Comparison of ENCODE assay signal across 8 cellular contexts in genomic region chr9:117414220-117414905, GRCh38. TPM values are rescaled to one million over a fixed set of nuclear protein-coding genes. Genes with fewer than 3 reads are reported as not detected.
DNase-seq lines count a peak whose midpoint lies in the region; ATAC-seq and TF ChIP-seq lines count a peak whose summit lies in the region.

No MANE protein-coding gene starts in this region.

- no peaks in the 10 kb centered on the region; a peak in 1 of 5 replicates for H3K9me3 Mint-ChIP-seq in H9

- no peaks in the 10 kb centered on the region for H3K4me1 ChIP-seq in A673 (ENCODE audit: insufficient read depth, low read length, poor library complexity, severe bottlenecking)
- 0 out of 2 replicates have a peak, but pooled peaks cover 2% of the 10 kb centered on the region for H3K4me1 ChIP-seq in H9 (ENCODE audit: insufficient read depth, low read length)
- H3K4me1 ChIP-seq in breast epithelium: no peaks in the 10 kb centered on the region
- H3K4me1 ChIP-seq in tibial artery: peaks cover 0 to 40% (median 34%) of the 10 kb centered on the region in 4 donors
- H3K4me1 ChIP-seq in Karpas-422 (ENCODE audit: low read length): peaks cover 24% of the 10 kb centered on the region

- H3K18ac ChIP-seq in H9 (ENCODE audit: insufficient read length, low read depth, low read length): no peak overlapping the region

- no peak overlapping the region for H2BK20ac ChIP-seq in H9 (ENCODE audit: low read depth, low read length, poor library complexity, severe bottlenecking)

- H3K9me3 ChIP-seq in A673 (ENCODE audit: low read depth, low read length, poor library complexity, severe bottlenecking) (no peaks in the 10 kb centered on the region), H9 (ENCODE audit: control insufficient read depth, low read depth, low read length) (no peaks in the 10 kb centered on the region), breast epithelium (no peaks in the 10 kb centered on the region), tibial artery (no peaks in the 10 kb centered on the region), Karpas-422 (ENCODE audit: low read length) (no peaks in the 10 kb centered on the region)

- no peak overlapping the region for H2BK5ac ChIP-seq in H9 (ENCODE audit: insufficient read length, low read length)

- no peaks in the 10 kb centered on the region for H3K9me2 ChIP-seq in Karpas-422 (replicated peaks; ENCODE audit: insufficient read depth, low read length)

- H2AFZ ChIP-seq in H9 (ENCODE audit: low read length) (no peak overlapping the region), Karpas-422 (ENCODE audit: low read length) (no peak overlapping the region)

- ATAC-seq in left lobe of liver (peak; percentile 80), GM19467 (IDR thresholded peaks at IDR 0.05; ENCODE audit: unreplicated experiment) (no peak)

- TF ChIP-seq CTCF in A673 (conservative IDR thresholded peaks at IDR 0.05; ENCODE audit: low read depth, low read length) (0 out of 2 replicates have a peak, but pooled peaks have one; percentile 11), H9 (conservative IDR thresholded peaks at IDR 0.05) (no peak), breast epithelium (IDR thresholded peaks at IDR 0.05) (no peak), tibial artery (IDR thresholded peaks at IDR 0.05) (no peak)

- H4K91ac ChIP-seq in H9 (ENCODE audit: insufficient read length, low read depth, low read length): no peak overlapping the region

- H4K20me1 ChIP-seq in H9 (ENCODE audit: control insufficient read depth, insufficient read depth, insufficient read length): no peaks in the 10 kb centered on the region
- no peaks in the 10 kb centered on the region for H4K20me1 ChIP-seq in Karpas-422 (ENCODE audit: insufficient read depth, low read depth, low read length)

- peak overlapping the region in 1 of 2 experiments; percentile 91; a peak in 4 of 5 replicates for H3K4me3 Mint-ChIP-seq in H9

- no peak for TF ChIP-seq POLR2A in breast epithelium (IDR thresholded peaks at IDR 0.05)

- H3K14ac ChIP-seq in H9 (ENCODE audit: insufficient read depth, low read length): no peak overlapping the region; the same call in 1 of the 2 replicates

- H3K79me2 ChIP-seq in H9 (ENCODE audit: insufficient read depth, low read length): no peaks in the 10 kb centered on the region
- no peaks in the 10 kb centered on the region for H3K79me2 ChIP-seq in Karpas-422 (ENCODE audit: low read length)

- peaks cover 0 to 4% (median 0%) of the 10 kb centered on the region in 3 experiments; a peak in 2 of 7 replicates for H3K36me3 Mint-ChIP-seq in H9 (ENCODE audit: insufficient read depth in 1 of 3, low read depth in 3 of 3)

- POLR2A ChIA-PET in A673 (lab: Charles Lee; ENCODE audit: low non-redundant PET): no interaction called here

- H3K27me3 ChIP-seq in A673 (replicated peaks; ENCODE audit: insufficient read depth, low read depth, low read length, poor library complexity) (peaks cover 86% of the 10 kb centered on the region), H9 (ENCODE audit: insufficient read depth, low read length) (peaks cover 46% of the 10 kb centered on the region), breast epithelium (peaks cover 0 to 19% of the 10 kb centered on the region in 2 donors), tibial artery (peaks cover 0 to 34% of the 10 kb centered on the region in 2 donors), Karpas-422 (ENCODE audit: low read length) (no peaks in the 10 kb centered on the region)

- WGBS in H9 (ENCODE audit: extremely low coverage, insufficient read length, low lambda C conversion rate): no CpG with 5 or more reads among the region's 77 CpGs

- peaks cover 35% of the 10 kb centered on the region for H3K27me3 Mint-ChIP-seq in H9 (ENCODE audit: low read depth)

- peak overlapping the region; percentile 31 for H3K4me3 ChIP-seq in A673 (ENCODE audit: low read depth, low read length, poor library complexity, severe bottlenecking)
- H3K4me3 ChIP-seq in breast epithelium: peak overlapping the region; percentile 44 to 71 (median 54)
- peak overlapping the region; percentile 54 to 58 for H3K4me3 ChIP-seq in tibial artery
- H3K4me3 ChIP-seq in Karpas-422 (ENCODE audit: low read length): no peak overlapping the region; the same call in 1 of the 2 replicates

- no peak overlapping the region for H3T11ph ChIP-seq in H9 (ENCODE audit: low read length)

- H3K23me2 ChIP-seq in H9 (ENCODE audit: insufficient read length, low read depth, low read length, poor library complexity, severe bottlenecking): peaks cover 21% of the 10 kb centered on the region

- no peaks in the 10 kb centered on the region for H3K36me3 ChIP-seq in A673 (ENCODE audit: insufficient read depth, low read length, poor library complexity, severe bottlenecking)
- H3K36me3 ChIP-seq in breast epithelium: no peaks in the 10 kb centered on the region
- H3K36me3 ChIP-seq in tibial artery: no peaks in the 10 kb centered on the region
- no peaks in the 10 kb centered on the region for H3K36me3 ChIP-seq in Karpas-422 (ENCODE audit: insufficient read depth, low read length)

- H2BK15ac ChIP-seq in H9 (ENCODE audit: low read depth, low read length): no peak overlapping the region

- H3K9ac ChIP-seq in H9 (ENCODE audit: extremely low read depth, insufficient read length, low read length) (no peak overlapping the region), Karpas-422 (ENCODE audit: low read length) (no peak overlapping the region)

- H2BK120ac ChIP-seq in H9 (ENCODE audit: low read depth, low read length, poor library complexity, severe bottlenecking): no peak overlapping the region

- no peak overlapping the region for H2AK5ac ChIP-seq in H9 (ENCODE audit: insufficient read length, low read length)

- H3K56ac ChIP-seq in H9 (ENCODE audit: insufficient read length, low read depth, low read length): no peak overlapping the region

- BruUV-seq in A673 (replicated peaks; lab: Mats Ljungman, UMichigan): no TSS peak

- H4K5ac ChIP-seq in H9 (ENCODE audit: insufficient read length, low read depth, low read length): no peak overlapping the region

- CTCF ChIA-PET in A673 (lab: Charles Lee): no interaction called here

- no peak overlapping the region for H3K4ac ChIP-seq in H9 (ENCODE audit: low read depth, low read length)

- intact Hi-C loops in A673 (cut with micrococcal nuclease; ENCODE audit: unreplicated experiment) (loop anchor here (5.0 kb wide), 2 partner anchors 257 to 337 kb away; no protein-coding TSS in a partner anchor), breast epithelium (cut with DNase I; ENCODE audit: low total_unique reads) (no loop called here), tibial artery (cut with DNase I; ENCODE audit: low total_unique reads) (no loop called here)

- H3K4me2 ChIP-seq in H9 (ENCODE audit: insufficient read depth, insufficient read length, low read length) (peak overlapping the region; percentile 73), Karpas-422 (ENCODE audit: low read depth, low read length, poor library complexity, severe bottlenecking) (no peak overlapping the region)

- no peaks in the 10 kb centered on the region for H3K79me1 ChIP-seq in H9 (ENCODE audit: insufficient read depth, low read depth, low read length, poor library complexity, severe bottlenecking)

- peaks cover 14 to 18% of the 10 kb centered on the region in 2 experiments for H3K4me1 Mint-ChIP-seq in H9

- H2BK12ac ChIP-seq in H9 (ENCODE audit: insufficient read length, low read depth, low read length): no peak overlapping the region

- H4K8ac ChIP-seq in H9 (replicated peaks; ENCODE audit: insufficient read length, low read depth, low read length): no peak overlapping the region

- no peak overlapping the region for H3K27ac Mint-ChIP-seq in H9

- DNase-seq in A673 (ENCODE audit: low spot score): no peak
- DNase-seq in H9: peak; percentile 56
- DNase-seq in breast epithelium (ENCODE audit: low spot score in 2 of 2): peak in 1 of 2 donors; percentile 52
- peak; percentile 49 for DNase-seq in left lobe of liver (ENCODE audit: low spot score)
- DNase-seq in tibial artery: peak in 1 of 2 donors; percentile 63
- DNase-seq in amniotic stem cell (lab: John Stamatoyannopoulos, UW): no peak
- no peak for DNase-seq in Karpas-422

- H3K27ac ChIP-seq in A673 (ENCODE audit: low read depth, low read length, poor library complexity, severe bottlenecking) (no peak overlapping the region), H9 (ENCODE audit: insufficient read length, low read depth, low read length) (no peak overlapping the region), breast epithelium (peak overlapping the region in 1 of 2 donors; percentile 20), tibial artery (no peak overlapping the region), Karpas-422 (ENCODE audit: low read length) (no peak overlapping the region)

- no peak overlapping the region for H3K23ac ChIP-seq in H9 (ENCODE audit: insufficient read length, low read depth, low read length)

RNA-seq across cellular contexts. Expression of gene ASTN2, which starts 0.5 kb away (rescaled TPM):
- total RNA-seq in A673 (2021) (3.4 and 5.2 TPM in 2 replicates), H9 (2021) (9.7 and 10.1 TPM in 2 replicates), breast epithelium (10 to 100 TPM in 1 of 3 donors, 1 to 10 TPM in 2; 9.1 to 13.8 (median 9.8) TPM), left lobe of liver (2.9 TPM)
- total RNA-seq in Karpas-422 (2014; rRNA removed; shearing (Covaris generic); ENCODE audit: low replicate concordance): 5.3 TPM in 2 replicates

Comparison
In these comparisons a context has a peak if more than half of its experiments do, and no peak if none do; other contexts are left out.
1. DNase-seq: peak in H9 (single experiment) and left lobe of liver (single experiment); none in A673 (single experiment), amniotic stem cell (single experiment) and Karpas-422 (single experiment).